Comparison of ENCODE assay signal across 10 cellular contexts in genomic region chr7:123558506-123558874, GRCh38. TPM values are rescaled to one million over a fixed set of nuclear protein-coding genes. Genes with fewer than 3 reads are reported as not detected.
A peak's percentile ranks its signal among the peaks of the same experiment; 100 is the strongest.
DNase-seq lines count a peak whose midpoint lies in the region; ATAC-seq and TF ChIP-seq lines count a peak whose summit lies in the region.
"Had no signal": no experiment of that assay in that cellular context is flagged by ENCODE, and none has a peak within 500 bp of the region (broad histone marks: within the 10 kb centered on the region; RNA-seq: fewer than 3 reads in every experiment).

No MANE protein-coding gene starts in this region.

- H4K20me1 ChIP-seq in Loucy (ENCODE audit: insufficient read depth, low read length, poor library complexity, severe bottlenecking), result peaks cover 5% of the 10 kb centered on the region

- no peak for TF ChIP-seq POLR2A in prostate gland (IDR thresholded peaks at IDR 0.05)

- POLR2A ChIA-PET in AG04450 (lab: Yijun Ruan, JAX), result interaction anchor here (1.6 kb wide), 1 partner anchor 191 kb away, joined by 8 read pairs; the partner anchor contains the start of gene WASL

- H3K4me1 ChIP-seq in Loucy (ENCODE audit: insufficient read depth, low read length, poor library complexity, severe bottlenecking), result peaks cover 30% of the 10 kb centered on the region
- no peaks in the 10 kb centered on the region for H3K4me1 ChIP-seq in endodermal cell (ENCODE audit: control insufficient read depth, insufficient read depth, low read length)
- H3K4me1 ChIP-seq in prostate gland (replicated peaks), result peaks cover 2% of the 10 kb centered on the region

- H3K4me3 ChIP-seq in AG04450 (ENCODE audit: low read depth, low read length), result peak overlapping the region; percentile 94; the same call in 1 of the 2 replicates
- peak overlapping the region; percentile 84 for H3K4me3 ChIP-seq in Loucy (ENCODE audit: low read length, poor library complexity, severe bottlenecking)
- peak overlapping the region; percentile 93 for H3K4me3 ChIP-seq in endodermal cell (ENCODE audit: low read length)
- peak overlapping the region; percentile 64 to 71 for H3K4me3 ChIP-seq in prostate gland

- no peaks in the 10 kb centered on the region for H3K27me3 Mint-ChIP-seq in endodermal cell (ENCODE audit: insufficient read depth)

- TF ChIP-seq CTCF in AG04450 (IDR thresholded peaks at IDR 0.05; ENCODE audit: low read depth, low read length) (no peak), Loucy (conservative IDR thresholded peaks at IDR 0.05; ENCODE audit: low read length) (no peak), endodermal cell (conservative IDR thresholded peaks at IDR 0.05) (no peak), prostate gland (IDR thresholded peaks at IDR 0.05) (no peak)

- peaks cover 3% of the 10 kb centered on the region for H3K4me1 Mint-ChIP-seq in endodermal cell

- H3K9me3 Mint-ChIP-seq in endodermal cell, result no peaks in the 10 kb centered on the region
- H3K9me3 Mint-ChIP-seq: activated naive CD8-positive, alpha-beta T cell treated with anti-CD3 and anti-CD28 coated beads, Interleukin-2, amount 50 U/mL, for 24 hours had no signal

- H3K27me3 ChIP-seq in AG04450 (ENCODE audit: control insufficient read depth, insufficient read depth, low read length) (peaks cover 2% of the 10 kb centered on the region), Loucy (ENCODE audit: insufficient read depth, low read length, poor library complexity, severe bottlenecking) (peaks cover 13% of the 10 kb centered on the region), endodermal cell (ENCODE audit: control insufficient read depth, insufficient read depth, low read length, poor library complexity, severe bottlenecking) (no peaks in the 10 kb centered on the region), prostate gland (replicated peaks; ENCODE audit: insufficient read depth) (no peaks in the 10 kb centered on the region)

- no peaks in the 10 kb centered on the region for H3F3A ChIP-seq in Loucy (ENCODE audit: low read depth)

- no peaks in the 10 kb centered on the region for H3K36me3 Mint-ChIP-seq in endodermal cell (ENCODE audit: low read depth)

- 94 to 100% methylated on average over 1 of the region's 1 CpG for WGBS in endodermal cell (ENCODE audit: insufficient coverage in 1 of 2, insufficient read length in 1 of 2), 2 experiments
- 91% methylated on average over 1 of the region's 1 CpG for WGBS in prostate gland

- DNase-seq in AG04450 (ENCODE audit: low read depth, low spot score) (no peak), endodermal cell (no peak), prostate gland (ENCODE audit: low spot score) (no peak), DMS53 treated with DMSO at 0.1 percent for 48 hours (lab: John Stamatoyannopoulos, UW; ENCODE audit: unreplicated experiment) (no peak), iPS-NIHi11 (ENCODE audit: low spot score) (no peak)
- no peak for DNase-seq in activated CD4-positive, CD25-positive, alpha-beta regulatory T cell (lab: John Stamatoyannopoulos, UW)
- DNase-seq: activated naive CD8-positive, alpha-beta T cell treated with anti-CD3 and anti-CD28 coated beads, Interleukin-2, amount 50 U/mL, for 24 hours had no signal

- ATAC-seq in HG03565 (IDR thresholded peaks at IDR 0.05; ENCODE audit: unreplicated experiment), result no peak

- H3K27ac Mint-ChIP-seq in endodermal cell, result no peak overlapping the region
- H3K27ac Mint-ChIP-seq: activated naive CD8-positive, alpha-beta T cell treated with anti-CD3 and anti-CD28 coated beads, Interleukin-2, amount 50 U/mL, for 24 hours had no signal

- H3K4me2 ChIP-seq in Loucy (ENCODE audit: low read depth, low read length, poor library complexity, severe bottlenecking), result peak overlapping the region; percentile 68

- H3K36me3 ChIP-seq in Loucy (ENCODE audit: insufficient read depth, low read length) (no peaks in the 10 kb centered on the region), endodermal cell (ENCODE audit: control insufficient read depth, insufficient read depth, low read length) (peaks cover 13% of the 10 kb centered on the region), prostate gland (no peaks in the 10 kb centered on the region)

- H3K79me2 ChIP-seq in Loucy (ENCODE audit: insufficient read depth, low read length), result peaks cover 22% of the 10 kb centered on the region

- H3K9ac ChIP-seq in Loucy (ENCODE audit: low read depth, low read length, poor library complexity, severe bottlenecking) (no peak overlapping the region), endodermal cell (ENCODE audit: extremely low read depth, low read length, poor library complexity, severe bottlenecking) (no peak overlapping the region)

- H3K4me3 Mint-ChIP-seq in endodermal cell, result no peak overlapping the region
- H3K4me3 Mint-ChIP-seq: activated naive CD8-positive, alpha-beta T cell treated with anti-CD3 and anti-CD28 coated beads, Interleukin-2, amount 50 U/mL, for 24 hours had no signal

- H2AFZ ChIP-seq in Loucy (ENCODE audit: low read length), result peak overlapping the region; percentile 96; the same call in 1 of the 2 replicates

- H3K9me2 ChIP-seq in Loucy (replicated peaks; ENCODE audit: low read depth, low read length), result no peaks in the 10 kb centered on the region

- CTCF ChIA-PET in AG04450 (lab: Charles Lee), result interaction anchor here (1.3 to 3.2 kb wide), 2 partner anchors 20 to 64 kb away, joined by 4 to 25 read pairs; no protein-coding TSS in a partner anchor

- H3K27ac ChIP-seq in AG04450 (ENCODE audit: low read depth, low read length), result no peak overlapping the region
- no peak overlapping the region for H3K27ac ChIP-seq in endodermal cell (ENCODE audit: low read depth, low read length)
- peak overlapping the region in 1 of 2 donors; percentile 81 for H3K27ac ChIP-seq in prostate gland

- H3K9me3 ChIP-seq in AG04450 (ENCODE audit: control insufficient read depth, insufficient read depth, low read length) (no peaks in the 10 kb centered on the region), Loucy (ENCODE audit: insufficient read depth, low read depth, low read length) (no peaks in the 10 kb centered on the region), endodermal cell (ENCODE audit: control insufficient read depth, low read length) (no peaks in the 10 kb centered on the region), prostate gland (no peaks in the 10 kb centered on the region)

- intact Hi-C loops in prostate gland (cut with DNase I), result no loop called here

RNA-seq across cellular contexts. Expression of gene NDUFA5, which starts 0.9 kb away (rescaled TPM):
- polyA plus RNA-seq in AG04450 (2011; rRNA removed), result 21.0 and 39.8 TPM in 2 replicates
- polyA minus RNA-seq in AG04450 (2011; rRNA and poly(A)+ RNA removed), result 8.0 and 18.8 TPM in 2 replicates
- total RNA-seq in endodermal cell (10 to 100 TPM; 48.6 to 52.3 TPM), prostate gland (10 to 100 TPM; 53.3 to 65.8 TPM)
- polyA plus RNA-seq in endodermal cell (2013, experiment 1 of 2), result 62.4 TPM
- 59.7 TPM for polyA plus RNA-seq in endodermal cell (2013, experiment 2 of 2)

RNA-seq across cellular contexts. Expression of gene IQUB, which starts 24.1 kb away (rescaled TPM):
- polyA plus RNA-seq in AG04450 (2011; rRNA removed), result 0.06 and 0.15 TPM in 2 replicates
- polyA minus RNA-seq in AG04450 (2011; rRNA and poly(A)+ RNA removed), result 0.05 and 0.17 TPM in 2 replicates
- total RNA-seq in endodermal cell, result 1 to 10 TPM in 1 of 2 donors, under 1 TPM in 1; 0.88 to 2.1 TPM
- 1.2 TPM for polyA plus RNA-seq in endodermal cell (2013, experiment 1 of 2)
- polyA plus RNA-seq in endodermal cell (2013, experiment 2 of 2), result 1.6 TPM
- total RNA-seq in prostate gland, result 1 to 10 TPM; 2.0 to 4.8 TPM
- total RNA-seq: HT1080 had no signal

RNA-seq across cellular contexts. Expression of gene ASB15, which starts 43.1 kb away (rescaled TPM):
- not detected in 2 replicates for polyA plus RNA-seq in AG04450 (2011; rRNA removed)
- polyA minus RNA-seq in AG04450 (2011; rRNA and poly(A)+ RNA removed), result not detected in 2 replicates
- total RNA-seq in endodermal cell, result not detected
- polyA plus RNA-seq in endodermal cell (2013, experiment 1 of 2), result not detected
- polyA plus RNA-seq in endodermal cell (2013, experiment 2 of 2), result not detected
- total RNA-seq in prostate gland, result 1 to 10 TPM in 1 of 2 donors, not detected in 1; 1.1 TPM
- total RNA-seq: HT1080 had no signal
